In genomic region chr17:61232871-61233270, GRCh38 we compare ENCODE assay signal across 24 cellular contexts.
"Had no signal": no experiment of that assay in that cellular context is flagged by ENCODE, and none has a peak within 500 bp of the region (broad histone marks: within the 10 kb centered on the region; RNA-seq: fewer than 3 reads in every experiment).

No MANE protein-coding gene starts in this region.

- H3K36me3 ChIP-seq: cardiac muscle cell, neutrophil, vagina had no signal

- H3K4me1 ChIP-seq: foreskin keratinocyte had no signal

- H3K4me3 ChIP-seq: cardiac muscle cell, testis, vagina had no signal

- ATAC-seq: foreskin keratinocyte; left lobe of liver; natural killer cell treated with Interleukin-12 subunit alpha and Interleukin-12 subunit beta and Interleukin-15 and Interleukin-18, amount 100 ng/mL, for 72 hours; right cardiac atrium; stimulated activated naive B cell treated with anti-CD40 and anti-IgM and Interleukin-4, amounts not matched to agents 10 μg/mL and 1 μg/mL and 100 μg/mL, for 72 hours; T-cell; WTC11 had no signal

- H3K9ac ChIP-seq: parathyroid adenoma had no signal

- H3K27ac Mint-ChIP-seq: activated naive CD4-positive, alpha-beta T cell treated with anti-CD3 and anti-CD28 coated beads for 36 hours; activated naive CD8-positive, alpha-beta T cell treated with anti-CD3 and anti-CD28 coated beads, Interleukin-2, amount 10 ng/mL, durations not matched to agents 7 days and 5 days; natural killer cell treated with Interleukin-12 subunit alpha and Interleukin-12 subunit beta and Interleukin-15 and Interleukin-18, amount 100 ng/mL, for 72 hours; stimulated activated naive B cell treated with anti-CD40 and anti-IgM and Interleukin-4, amounts not matched to agents 10 μg/mL and 1 μg/mL and 100 μg/mL, for 72 hours; T-cell; T-helper 2 cell treated with Interferon-gamma antibody and Interleukin-4, amounts not matched to agents 5 μg/mL and 100 μg/mL, for 36 hours; type B pancreatic cell; WTC11 had no signal

- H3K9me3 Mint-ChIP-seq: activated naive CD8-positive, alpha-beta T cell treated with anti-CD3 and anti-CD28 coated beads, Interleukin-2, amount 10 ng/mL, durations not matched to agents 7 days and 5 days; natural killer cell treated with Interleukin-12 subunit alpha and Interleukin-12 subunit beta and Interleukin-15 and Interleukin-18, amount 100 ng/mL, for 72 hours; T-cell; T-helper 2 cell treated with Interferon-gamma antibody and Interleukin-4, amounts not matched to agents 5 μg/mL and 100 μg/mL, for 36 hours had no signal

- H3K4me3 Mint-ChIP-seq: activated naive CD4-positive, alpha-beta T cell treated with anti-CD3 and anti-CD28 coated beads for 36 hours; activated naive CD8-positive, alpha-beta T cell treated with anti-CD3 and anti-CD28 coated beads, Interleukin-2, amount 10 ng/mL, durations not matched to agents 7 days and 5 days; natural killer cell treated with Interleukin-12 subunit alpha and Interleukin-12 subunit beta and Interleukin-15 and Interleukin-18, amount 100 ng/mL, for 72 hours; stimulated activated naive B cell treated with anti-CD40 and anti-IgM and Interleukin-4, amounts not matched to agents 10 μg/mL and 1 μg/mL and 100 μg/mL, for 72 hours; T-cell; T-helper 2 cell treated with Interferon-gamma antibody and Interleukin-4, amounts not matched to agents 5 μg/mL and 100 μg/mL, for 36 hours; type B pancreatic cell; WTC11 had no signal

- H3K36me3 Mint-ChIP-seq: natural killer cell treated with Interleukin-12 subunit alpha and Interleukin-12 subunit beta and Interleukin-15 and Interleukin-18, amount 100 ng/mL, for 72 hours; type B pancreatic cell had no signal

- H3K27ac ChIP-seq: cardiac muscle cell, epithelial cell of prostate, foreskin keratinocyte, neutrophil, parathyroid adenoma, testis, vagina had no signal

- H3K27me3 ChIP-seq: cardiac muscle cell, foreskin keratinocyte, neutrophil, testis, vagina had no signal

- DNase-seq: activated CD8-positive, alpha-beta memory T cell treated with anti-CD3 and anti-CD28 coated beads for 24 hours; activated CD8-positive, alpha-beta memory T cell treated with anti-CD3 and anti-CD28 coated beads, Interleukin-2, amount 50 U/mL, for 4 hours; activated naive CD4-positive, alpha-beta T cell treated with anti-CD3 and anti-CD28 coated beads for 36 hours; activated naive CD8-positive, alpha-beta T cell treated with anti-CD3 and anti-CD28 coated beads, Interleukin-2, amount 10 ng/mL, durations not matched to agents 7 days and 5 days; activated T-cell treated with anti-CD3 and anti-CD28 coated beads, Interleukin-2, amount 50 U/mL, for 48 hours; amygdala; foreskin keratinocyte; midbrain; right cardiac atrium; small intestine; stimulated activated CD4-positive, alpha-beta T cell treated with anti-CD3 and anti-CD28 coated beads, Interleukin-15, amount 100 ng/mL, for 24 hours; stimulated activated naive B cell treated with anti-CD40 and anti-IgM and Interleukin-4, amounts not matched to agents 10 μg/mL and 1 μg/mL and 100 μg/mL, for 72 hours; T-cell; testis had no signal

- H2AFZ ChIP-seq: parathyroid adenoma had no signal

- H3K9me3 ChIP-seq: neutrophil, testis, vagina had no signal

- H3K79me2 ChIP-seq: parathyroid adenoma had no signal
